In the genomic region with DNA sequence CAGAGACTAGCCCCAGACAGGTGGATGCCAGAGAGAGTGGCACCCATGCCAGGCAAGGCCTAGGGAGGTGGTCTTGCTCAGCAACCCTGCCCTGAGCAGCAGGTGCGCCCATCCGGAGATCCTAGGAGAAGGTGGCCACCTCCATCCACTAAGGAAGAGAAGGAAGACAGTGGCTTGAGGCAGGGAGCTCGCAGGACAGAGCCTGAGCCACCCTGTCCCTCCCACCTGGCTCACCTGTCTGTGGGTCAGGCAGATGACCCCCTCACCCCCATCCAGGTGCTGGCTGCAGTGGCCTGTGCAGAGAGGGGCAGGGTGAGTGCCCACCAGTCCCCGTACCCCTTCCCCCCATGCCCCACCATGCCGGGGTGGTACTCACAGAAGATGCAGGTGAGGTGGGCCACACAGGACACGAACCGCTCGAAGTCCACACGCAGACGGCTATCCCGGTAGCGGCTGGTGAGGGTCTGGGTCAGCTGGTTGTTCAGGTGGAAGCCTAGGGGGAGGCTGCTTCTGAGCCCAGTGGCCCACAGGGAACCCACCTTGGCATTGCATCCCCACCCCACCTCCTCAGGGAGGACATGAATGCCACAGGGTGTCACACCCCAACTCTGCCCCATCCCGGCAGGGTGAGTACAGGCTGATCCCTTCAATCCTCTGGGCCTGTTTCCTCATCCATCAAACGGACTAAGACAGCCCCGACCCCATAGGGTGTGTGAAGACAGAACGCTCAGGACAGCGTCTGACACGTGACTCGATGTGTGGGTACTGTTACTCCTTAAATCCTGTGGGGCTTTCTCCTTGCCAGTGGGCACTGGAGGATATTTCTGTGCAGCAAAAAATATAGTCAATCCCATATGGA, we compare ENCODE assay signal across 14 cellular contexts. TPM values are rescaled to one million over a fixed set of nuclear protein-coding genes. Genes with fewer than 3 reads are reported as not detected.
A peak's percentile ranks its signal among the peaks of the same experiment; 100 is the strongest.
DNase-seq lines count a peak whose midpoint lies in the region; ATAC-seq, FAIRE-seq and TF ChIP-seq lines count a peak whose summit lies in the region.
"Had no signal": no experiment of that assay in that cellular context is flagged by ENCODE, and none has a peak within 500 bp of the region (broad histone marks: within the 10 kb centered on the region; RNA-seq: fewer than 3 reads in every experiment).

No MANE protein-coding gene starts in this region.

- POLR2A ChIA-PET in A549 (lab: Yijun Ruan, JAX), result interaction anchor here (1.0 kb wide), 2 partner anchors 82 to 199 kb away, joined by 3 to 5 read pairs; no protein-coding TSS in a partner anchor

- no peak for ATAC-seq in A549
- ATAC-seq in RWPE2 (ENCODE audit: low read depth), result no peak
- ATAC-seq in heart right ventricle, result no peak
- ATAC-seq in GM19035 (IDR thresholded peaks at IDR 0.05; ENCODE audit: unreplicated experiment), result no peak

- H3K9me3 ChIP-seq in A549, result no peaks in the 10 kb centered on the region
- H3K9me3 ChIP-seq in RWPE2 (ENCODE audit: severe bottlenecking), result no peaks in the 10 kb centered on the region
- H3K9me3 ChIP-seq in heart right ventricle, result no peaks in the 10 kb centered on the region
- H3K9me3 ChIP-seq in parathyroid adenoma (ENCODE audit: control insufficient read depth, low read length), result no peaks in the 10 kb centered on the region
- H3K9me3 ChIP-seq: BLaER1, testis had no signal

- CTCF ChIA-PET in A549 (lab: Yijun Ruan, JAX), result interaction anchor here (0.6 to 38.0 kb wide), 20 partner anchors 9 to 199 kb away, joined by 3 to 764 read pairs (median 4); a partner anchor contains a TSS

- peaks cover 3% of the 10 kb centered on the region for H3K79me2 ChIP-seq in parathyroid adenoma

- 95% methylated on average over 18 of the region's 19 CpGs for WGBS in A549 (ENCODE audit: missing lambda C conversion rate)
- WGBS in heart right ventricle, 2 donors, result 89 to 91% methylated on average over 19 of the region's 19 CpGs

- DNase-seq in A549 (ENCODE audit: low read depth in 1 of 2, low spot score in 1 of 2) (no peak), RWPE2 (ENCODE audit: low spot score) (peak; percentile 49), heart right ventricle (no peak), ecto neural progenitor cell (ENCODE audit: low spot score) (no peak), AG20443 (ENCODE audit: low spot score) (no peak)
- DNase-seq in activated effector memory CD4-positive, alpha-beta T cell treated with anti-CD3 and anti-CD28 coated beads, Interleukin-2, amount 50 U/mL, for 16 hours, result no peak
- DNase-seq: NCI-H524 treated with DMSO at 0.1 percent for 48 hours; stimulated activated CD4-positive, alpha-beta T cell treated with anti-CD3 and anti-CD28 coated beads, Interleukin-2, amount 100 ng/mL, for 24 hours; testis had no signal

- H3K27ac ChIP-seq in A549, result peak overlapping the region; percentile 44 to 84; a peak in 4 of 6 replicates
- peak overlapping the region; percentile 44 for H3K27ac ChIP-seq in RWPE2 (ENCODE audit: poor library complexity, severe bottlenecking)
- peak overlapping the region in 7 of 10 donors; percentile 18 to 86 (median 64) for H3K27ac ChIP-seq in heart right ventricle
- peak overlapping the region; percentile 52 for H3K27ac ChIP-seq in parathyroid adenoma
- H3K27ac ChIP-seq: testis had no signal

- H3K4me3 ChIP-seq in A549 (no peak overlapping the region), RWPE2 (ENCODE audit: severe bottlenecking) (no peak overlapping the region), heart right ventricle (no peak overlapping the region), parathyroid adenoma (ENCODE audit: low read depth, low read length) (no peak overlapping the region)
- H3K4me3 ChIP-seq: BLaER1, testis had no signal

- TF ChIP-seq EP300 in A549 (IDR thresholded peaks at IDR 0.05), result no peak

- no peak for TF ChIP-seq POLR2A in A549 (IDR thresholded peaks at IDR 0.05; ENCODE audit: low read length)

- H3K4me2 ChIP-seq in A549 (no peak overlapping the region), parathyroid adenoma (ENCODE audit: low read length) (no peak overlapping the region)
- H3K4me2 ChIP-seq: BLaER1 had no signal

- H3K4me1 ChIP-seq in A549 (peaks cover 85% of the 10 kb centered on the region), RWPE2 (ENCODE audit: insufficient read depth, poor library complexity, severe bottlenecking) (peaks cover 9% of the 10 kb centered on the region), heart right ventricle (peaks cover 9 to 83% (median 52%) of the 10 kb centered on the region in 9 donors), parathyroid adenoma (peaks cover 11% of the 10 kb centered on the region)

- H3K36me3 ChIP-seq in RWPE2 (ENCODE audit: low read depth) (peaks cover 46% of the 10 kb centered on the region), heart right ventricle (peaks cover 0 to 62% (median 42%) of the 10 kb centered on the region in 9 donors), parathyroid adenoma (ENCODE audit: control insufficient read depth, insufficient read depth, low read length) (no peaks in the 10 kb centered on the region)

- H3K9ac ChIP-seq in parathyroid adenoma, result no peak overlapping the region
- H3K9ac ChIP-seq: BLaER1 had no signal

- intact Hi-C loops in heart right ventricle (cut with DNase I), result loop anchor here in 5 of 10 donors (5.0 to 10.0 kb wide), 4 partner anchors 36 to 204 kb away; a partner anchor contains a TSS

- FAIRE-seq in A549 (lab: Jason Lieb, UNC), result peak; percentile 59

- no peaks in the 10 kb centered on the region for H3K27me3 ChIP-seq in RWPE2 (ENCODE audit: insufficient read depth, poor library complexity, severe bottlenecking)
- H3K27me3 ChIP-seq in heart right ventricle, result no peaks in the 10 kb centered on the region
- no peaks in the 10 kb centered on the region for H3K27me3 ChIP-seq in parathyroid adenoma (ENCODE audit: control insufficient read depth, insufficient read depth, low read length)
- H3K27me3 ChIP-seq: testis had no signal

- no peak for TF ChIP-seq RAD21 in A549 (conservative IDR thresholded peaks at IDR 0.05 in 1 of 2, IDR thresholded peaks at IDR 0.05 in 1 of 2)

- TF ChIP-seq CTCF in A549 (IDR thresholded peaks at IDR 0.05) (no peak), RWPE2 (IDR thresholded peaks at IDR 0.05; ENCODE audit: poor library complexity, severe bottlenecking) (no peak), heart right ventricle (IDR thresholded peaks at IDR 0.05) (no peak), parathyroid adenoma (IDR thresholded peaks at IDR 0.05) (no peak)

- H2AFZ ChIP-seq in parathyroid adenoma, result no peak overlapping the region

TF ChIP-seq in A549, 52 proteins besides CTCF, POLR2A, EP300 and RAD21 (continues in another document):
- TF ChIP-seq ZC3H11A (IDR thresholded peaks at IDR 0.05) (no peak), JUN (IDR thresholded peaks at IDR 0.05) (peak in 1 of 2 experiments; percentile 23; a peak in 1 of 5 replicates), GATA3 (IDR thresholded peaks at IDR 0.05; ENCODE audit: borderline replicate concordance) (no peak), HOXA7 (CRISPR knock-in tag; IDR thresholded peaks at IDR 0.05) (no peak), MYC (IDR thresholded peaks at IDR 0.05; ENCODE audit: borderline replicate concordance, low read length) (no peak), JUNB (IDR thresholded peaks at IDR 0.05) (no peak), POLR2AphosphoS2 (conservative IDR thresholded peaks at IDR 0.05; ENCODE audit: low read length) (peak; percentile 59; the same call in 1 of the 2 replicates), NPAS2 (CRISPR knock-in tag; IDR thresholded peaks at IDR 0.05; ENCODE audit: borderline replicate concordance) (no peak), CBX2 (IDR thresholded peaks at IDR 0.05; ENCODE audit: borderline replicate concordance, low read depth) (no peak)
- TF ChIP-seq, protein P1, sequence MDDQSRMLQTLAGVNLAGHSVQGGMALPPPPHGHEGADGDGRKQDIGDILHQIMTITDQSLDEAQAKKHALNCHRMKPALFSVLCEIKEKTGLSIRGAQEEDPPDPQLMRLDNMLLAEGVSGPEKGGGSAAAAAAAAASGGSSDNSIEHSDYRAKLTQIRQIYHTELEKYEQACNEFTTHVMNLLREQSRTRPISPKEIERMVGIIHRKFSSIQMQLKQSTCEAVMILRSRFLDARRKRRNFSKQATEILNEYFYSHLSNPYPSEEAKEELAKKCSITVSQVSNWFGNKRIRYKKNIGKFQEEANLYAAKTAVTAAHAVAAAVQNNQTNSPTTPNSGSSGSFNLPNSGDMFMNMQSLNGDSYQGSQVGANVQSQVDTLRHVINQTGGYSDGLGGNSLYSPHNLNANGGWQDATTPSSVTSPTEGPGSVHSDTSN (IDR thresholded peaks at IDR 0.05), result peak; percentile 56; the same call in 1 of the 2 replicates
- TF ChIP-seq, protein P2, sequence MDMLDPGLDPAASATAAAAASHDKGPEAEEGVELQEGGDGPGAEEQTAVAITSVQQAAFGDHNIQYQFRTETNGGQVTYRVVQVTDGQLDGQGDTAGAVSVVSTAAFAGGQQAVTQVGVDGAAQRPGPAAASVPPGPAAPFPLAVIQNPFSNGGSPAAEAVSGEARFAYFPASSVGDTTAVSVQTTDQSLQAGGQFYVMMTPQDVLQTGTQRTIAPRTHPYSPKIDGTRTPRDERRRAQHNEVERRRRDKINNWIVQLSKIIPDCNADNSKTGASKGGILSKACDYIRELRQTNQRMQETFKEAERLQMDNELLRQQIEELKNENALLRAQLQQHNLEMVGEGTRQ (IDR thresholded peaks at IDR 0.05), result no peak

RNA-seq across cellular contexts. Expression of a gene that starts 13.3 kb away (rescaled TPM):
- 10.0 and 12.3 TPM in 2 replicates for polyA plus RNA-seq in A549 (2011; rRNA removed)
- 10.0 and 10.2 TPM in 2 replicates for polyA plus RNA-seq in A549 (2012; cell fraction: cytosol; rRNA removed)
- 33.2 and 34.8 TPM in 2 replicates for polyA plus RNA-seq in A549 (2012; cell fraction: nucleus; rRNA removed)
- 8.6 to 11.7 TPM (median 11.0 TPM) in 3 replicates for polyA plus RNA-seq in A549 (2017; fragmentation: RNase III; extraction: RNeasy Plus Mini Kit Qiagen cat#74134 plus additional on column Dnase treatment)
- 3.2 and 7.1 TPM in 2 replicates for polyA minus RNA-seq in A549 (2011; rRNA and poly(A)+ RNA removed)
- total RNA-seq in heart right ventricle, result 1 to 10 TPM in 2 of 10 donors, under 1 TPM in 8; 0.15 to 1.5 (median 0.59) TPM
- polyA plus RNA-seq in heart right ventricle, result 1 to 10 TPM; 1.1 to 3.6 TPM

RNA-seq across cellular contexts. Expression of a gene that starts 42.4 kb away (rescaled TPM):
- polyA plus RNA-seq in A549 (2011; rRNA removed), result not detected in 2 replicates
- polyA plus RNA-seq in A549 (2012; cell fraction: cytosol; rRNA removed), result 0.19 TPM in 1 of 2 replicates, not detected in the other
- polyA plus RNA-seq in A549 (2012; cell fraction: nucleus; rRNA removed), result not detected in 2 replicates
- not detected in 3 replicates for polyA plus RNA-seq in A549 (2017; fragmentation: RNase III; extraction: RNeasy Plus Mini Kit Qiagen cat#74134 plus additional on column Dnase treatment)
- polyA minus RNA-seq in A549 (2011; rRNA and poly(A)+ RNA removed), result not detected in 2 replicates
- not detected for total RNA-seq in heart right ventricle
- not detected for polyA plus RNA-seq in heart right ventricle
- total RNA-seq: glomerular endothelial cell, mucosa of gallbladder, testis had no signal

RNA-seq across cellular contexts. Expression of a gene that starts 58.0 kb away (rescaled TPM):
- polyA plus RNA-seq in A549 (2011; rRNA removed), result 0.27 TPM in 1 of 2 replicates, not detected in the other
- polyA plus RNA-seq in A549 (2012; cell fraction: cytosol; rRNA removed), result 0.25 and 0.38 TPM in 2 replicates
- polyA plus RNA-seq in A549 (2012; cell fraction: nucleus; rRNA removed), result 0.29 TPM in 1 of 2 replicates, not detected in the other
- polyA plus RNA-seq in A549 (2017; fragmentation: RNase III; extraction: RNeasy Plus Mini Kit Qiagen cat#74134 plus additional on column Dnase treatment), result not detected in 3 replicates
- polyA minus RNA-seq in A549 (2011; rRNA and poly(A)+ RNA removed), result not detected in 2 replicates
- total RNA-seq in heart right ventricle, result under 1 TPM in 1 of 10 donors, not detected in 9; 0.60 TPM
- polyA plus RNA-seq in heart right ventricle, result under 1 TPM in 1 of 2 donors, not detected in 1; 0.19 TPM
- total RNA-seq: glomerular endothelial cell had no signal
